Comparison of ENCODE assay signal across 5 cellular contexts in genomic region chr4:42713371-42713770, GRCh38.
"Had no signal": no experiment of that assay in that cellular context is flagged by ENCODE, and none has a peak within 500 bp of the region (broad histone marks: within the 10 kb centered on the region; RNA-seq: fewer than 3 reads in every experiment).

No MANE protein-coding gene starts in this region.

- H3K4me2 ChIP-seq: GM23338 had no signal

- DNase-seq: H9, HCEC 1CT, IMR-90 had no signal

- H3K4me3 ChIP-seq: GM23338, K562 had no signal
